Comparison of ENCODE assay signal across 15 cellular contexts in the genomic region with DNA sequence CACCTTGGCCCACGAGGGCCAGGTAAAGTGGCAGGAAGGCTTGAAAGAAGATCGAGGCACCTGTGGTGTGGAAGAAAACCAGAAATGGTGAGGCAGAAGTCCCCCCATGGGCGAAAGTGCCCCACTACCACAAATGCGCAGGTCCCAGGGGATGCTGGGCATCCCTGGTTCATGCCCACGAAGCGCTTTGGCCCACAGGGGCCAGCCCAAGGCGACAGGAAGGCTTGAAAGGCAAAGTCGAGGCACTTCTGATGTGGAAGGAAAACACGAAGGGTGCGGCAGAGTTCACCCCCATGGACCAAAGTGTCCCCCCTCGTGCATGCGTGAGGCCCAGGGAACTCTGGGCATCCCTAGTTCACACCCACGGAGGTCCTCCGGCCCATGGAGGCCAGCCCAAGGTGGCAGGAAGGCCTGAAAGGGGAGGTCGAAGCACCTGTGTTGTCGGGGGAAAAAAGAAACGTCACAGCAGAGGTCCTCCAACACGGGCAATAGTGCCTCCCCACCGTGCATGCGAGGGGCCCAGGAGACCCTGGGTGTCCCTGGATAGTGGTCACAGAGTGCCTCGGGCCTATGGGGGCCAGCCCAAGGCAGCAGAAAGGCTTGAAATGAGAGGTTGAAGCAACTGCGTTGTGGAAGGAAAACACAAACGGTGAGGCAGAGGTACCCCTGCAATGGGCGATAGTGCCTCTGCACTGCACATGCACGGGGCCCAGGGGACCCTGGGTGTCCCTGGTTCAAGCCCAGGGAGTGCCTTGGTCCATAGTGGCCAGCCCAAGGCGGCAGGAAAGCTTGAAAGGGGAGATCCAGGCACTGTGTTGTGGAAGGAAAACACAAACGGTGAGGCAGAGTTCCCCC.
DNase-seq lines count a peak whose midpoint lies in the region; ATAC-seq, FAIRE-seq and TF ChIP-seq lines count a peak whose summit lies in the region.
"Had no signal": no experiment of that assay in that cellular context is flagged by ENCODE, and none has a peak within 500 bp of the region (broad histone marks: within the 10 kb centered on the region; RNA-seq: fewer than 3 reads in every experiment).

No MANE protein-coding gene starts in this region.

- TF ChIP-seq POLR2A in Peyer's patch (IDR thresholded peaks at IDR 0.05) = no peak

- intact Hi-C loops in cardiac septum (cut with DNase I) = no loop called here
- intact Hi-C loops in posterior vena cava (cut with DNase I) = no loop called here

- H3K27ac ChIP-seq in BLaER1 (peak overlapping the region; percentile 8; the same call in 1 of the 2 replicates), Peyer's patch (no peak overlapping the region)
- H3K27ac ChIP-seq: hepatocyte, SK-N-MC had no signal

- no peaks in the 10 kb centered on the region for H4K20me1 ChIP-seq in BLaER1

- H3K36me3 ChIP-seq in BLaER1 (no peaks in the 10 kb centered on the region), Peyer's patch (no peaks in the 10 kb centered on the region)
- H3K36me3 ChIP-seq: HAP-1 had no signal

- no peak overlapping the region for H3K9ac ChIP-seq in BLaER1

- H3K9me3 ChIP-seq in BLaER1 (peaks cover 49% of the 10 kb centered on the region), Peyer's patch (peaks cover 0 to 34% (median 17%) of the 10 kb centered on the region in 4 donors)
- H3K9me3 ChIP-seq: HAP-1 had no signal

- DNase-seq in Peyer's patch (peak; percentile 3 to 33 (median 22)), cardiac septum (ENCODE audit: low spot score) (peak; percentile 53), posterior vena cava (ENCODE audit: low spot score) (peak; percentile 32), NCI-H2107 (lab: John Stamatoyannopoulos, UW) (no peak), HTR-8/SVneo (ENCODE audit: insufficient read length, low spot score) (no peak), SKM-1 (lab: John Stamatoyannopoulos, UW; ENCODE audit: unreplicated experiment) (no peak)
- DNase-seq: activated CD4-positive, alpha-beta T cell treated with anti-CD3 and anti-CD28 coated beads for 48 hours; amniotic stem cell; NCI-H1417; NCI-H82 had no signal

- H3K4me3 ChIP-seq in BLaER1 (no peak overlapping the region), Peyer's patch (no peak overlapping the region)
- H3K4me3 ChIP-seq: HAP-1, hepatocyte, SK-N-MC had no signal

- no peak for FAIRE-seq in HTR-8/SVneo (lab: Jason Lieb, UNC)

- H3K4me1 ChIP-seq in BLaER1 (peaks cover 63% of the 10 kb centered on the region), Peyer's patch (no peaks in the 10 kb centered on the region)
- H3K4me1 ChIP-seq: HAP-1 had no signal

- TF ChIP-seq CTCF in Peyer's patch (IDR thresholded peaks at IDR 0.05) = no peak

- H3K27me3 ChIP-seq in BLaER1 (no peaks in the 10 kb centered on the region), Peyer's patch (no peaks in the 10 kb centered on the region)
- H3K27me3 ChIP-seq: hepatocyte had no signal

- ATAC-seq in HG03108 (IDR thresholded peaks at IDR 0.05; ENCODE audit: unreplicated experiment) = no peak

- H3K4me2 ChIP-seq in BLaER1 = peak overlapping the region; percentile 62
- H3K4me2 ChIP-seq: hepatocyte had no signal

Comparison
In these comparisons a context has a peak if more than half of its experiments do, and no peak if none do; other contexts are left out.
1. DNase-seq: peak in Peyer's patch (3 of 3), cardiac septum (single experiment) and posterior vena cava (single experiment); none in NCI-H2107 (single experiment), HTR-8/SVneo (single experiment) and SKM-1 (single experiment).